Comparison of ENCODE assay signal across 8 cellular contexts in genomic region chr9:128702445-128702948, GRCh38. TPM values are rescaled to one million over a fixed set of nuclear protein-coding genes. Genes with fewer than 3 reads are reported as not detected.
DNase-seq lines count a peak whose midpoint lies in the region; ATAC-seq and TF ChIP-seq lines count a peak whose summit lies in the region.

Gene PKN3, plus strand, starts transcription at chr9:128702503. Its CDS starts 413 bp downstream, at chr9:128702916.

- 0 to 1% methylated on average over 62 to 65 of the region's 65 CpGs for WGBS in lung, 2 donors

- DNase-seq in AG04449 (ENCODE audit: low read depth, low spot score) (no peak), NCI-H510A treated with DMSO at 0.1 percent for 48 hours (lab: John Stamatoyannopoulos, UW) (peak; percentile 73), lung (ENCODE audit: low spot score) (peak; percentile 86)
- peak; percentile 80 for DNase-seq in activated CD4-positive, alpha-beta T cell treated with anti-CD3 and anti-CD28 coated beads, Interleukin-2, amount 50 U/mL, for 4 hours
- peak; percentile 75 to 94 (median 85) for DNase-seq in stimulated activated CD4-positive, alpha-beta T cell treated with anti-CD3 and anti-CD28 coated beads, TNF-alpha, amount 100 ng/mL, for 48 hours (ENCODE audit: low read depth in 3 of 3)

- peak within 1 kb of the TSS; percentile 70 for H3K4me3 ChIP-seq in AG04449 (ENCODE audit: low read depth, low read length)
- peak within 1 kb of the TSS; percentile 75 to 79 for H3K4me3 ChIP-seq in duodenal mucosa (ENCODE audit: low read depth in 1 of 2, low read length in 2 of 2)
- peak within 1 kb of the TSS; percentile 69 for H3K4me3 ChIP-seq in lung

- CTCF ChIA-PET in AG04449 (lab: Yijun Ruan, JAX) = interaction anchor here (0.6 to 3.6 kb wide), 21 partner anchors 8 to 340 kb away, joined by 3 to 68 read pairs (median 5); partner anchors contain the start of genes ENDOG and SET

- H3K9me3 ChIP-seq in duodenal mucosa (ENCODE audit: control insufficient read depth in 1 of 2, low read length in 2 of 2) = no peaks in the 10 kb centered on the region
- H3K9me3 ChIP-seq in lung (ENCODE audit: control insufficient read depth in 2 of 2, insufficient read depth in 1 of 2, low read length in 1 of 2) = no peaks in the 10 kb centered on the region

- POLR2A ChIA-PET in AG04449 (lab: Yijun Ruan, JAX) = interaction anchor here (0.5 kb wide), 1 partner anchor 23 kb away, joined by 4 read pairs; no protein-coding TSS in a partner anchor

- H3K4me1 ChIP-seq in duodenal mucosa (ENCODE audit: control insufficient read depth in 1 of 2, insufficient read depth in 2 of 2, low read length in 2 of 2) (peaks cover 5% of the 10 kb centered on the region in 2 donors), lung (ENCODE audit: control insufficient read depth in 2 of 2, insufficient read depth in 2 of 2, low read length in 2 of 2) (peaks cover 0 to 5% of the 10 kb centered on the region in 2 donors)

- TF ChIP-seq CTCF in AG04449 (IDR thresholded peaks at IDR 0.05; ENCODE audit: insufficient read depth, low read length, missing control alignments) = peak; percentile 96
- TF ChIP-seq CTCF in lung (IDR thresholded peaks at IDR 0.05; ENCODE audit: control extremely low read depth, extremely low read depth) = peak; percentile 49

- H3K27me3 ChIP-seq in duodenal mucosa (ENCODE audit: control insufficient read depth in 1 of 2, insufficient read depth in 2 of 2, low read length in 2 of 2) = no peaks in the 10 kb centered on the region
- no peaks in the 10 kb centered on the region for H3K27me3 ChIP-seq in lung (ENCODE audit: control insufficient read depth, insufficient read depth)

- H3K27ac ChIP-seq in duodenal mucosa (ENCODE audit: low read depth, low read length) = peak within 1 kb of the TSS; percentile 56
- H3K27ac ChIP-seq in lung (ENCODE audit: low read depth in 1 of 2, low read length in 1 of 2) = peak within 1 kb of the TSS; percentile 69 to 84

- ATAC-seq in GM18517 (IDR thresholded peaks at IDR 0.05; ENCODE audit: unreplicated experiment) (peak; percentile 64), HG03066 (IDR thresholded peaks at IDR 0.05; ENCODE audit: low read depth, unreplicated experiment) (peak; percentile 68), lung (ENCODE audit: insufficient read depth, low FRiP score) (peak; percentile 88)

- H3K36me3 ChIP-seq in duodenal mucosa (ENCODE audit: control insufficient read depth in 1 of 2, insufficient read depth in 2 of 2, low read length in 2 of 2) = peaks cover under 1 to 4% of the 10 kb centered on the region in 2 donors
- H3K36me3 ChIP-seq in lung (ENCODE audit: control insufficient read depth in 2 of 2, insufficient read depth in 2 of 2, low read length in 2 of 2) = peaks cover 0 to 3% of the 10 kb centered on the region in 2 donors

- peak within 1 kb of the TSS; percentile 54 to 63 for H3K9ac ChIP-seq in duodenal mucosa (ENCODE audit: low read depth in 1 of 2, low read length in 2 of 2)

RNA-seq across cellular contexts. Expression of gene PKN3, which starts in this region (rescaled TPM):
- total RNA-seq in lung = 10 to 100 TPM in 1 of 2 donors, 1 to 10 TPM in 1; 4.1 to 19.3 TPM
- polyA plus RNA-seq in lung = 10 to 100 TPM in 1 of 2 donors, 1 to 10 TPM in 1; 8.6 to 13.0 TPM
